9 cellular contexts compared by ENCODE assay signal in the genomic region with DNA sequence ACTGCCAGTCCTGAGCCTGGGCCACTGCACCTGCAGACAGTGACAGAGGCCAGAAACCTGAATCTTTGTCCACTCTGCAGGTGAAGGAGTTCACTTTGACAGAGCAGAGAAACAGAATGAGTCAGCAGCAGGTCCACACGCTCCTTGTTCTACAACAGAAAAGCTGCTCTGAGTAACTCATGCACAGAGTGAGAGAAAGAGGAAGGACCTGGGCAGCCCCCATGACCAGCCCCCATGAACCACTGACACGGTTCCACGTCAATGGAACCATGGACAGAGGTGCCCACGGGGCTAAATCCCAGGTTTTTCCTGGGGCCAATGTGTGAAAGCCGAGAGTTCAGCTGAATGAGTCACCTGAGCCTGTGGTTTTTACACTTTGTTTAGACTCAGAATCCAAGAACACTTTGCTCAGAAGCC. TPM values are rescaled to one million over a fixed set of nuclear protein-coding genes. Genes with fewer than 3 reads are reported as not detected.
A peak's percentile ranks its signal among the peaks of the same experiment; 100 is the strongest.
DNase-seq lines count a peak whose midpoint lies in the region; ATAC-seq and TF ChIP-seq lines count a peak whose summit lies in the region.
"Had no signal": no experiment of that assay in that cellular context is flagged by ENCODE, and none has a peak within 500 bp of the region (broad histone marks: within the 10 kb centered on the region; RNA-seq: fewer than 3 reads in every experiment).

No MANE protein-coding gene starts in this region.

- H3K27ac Mint-ChIP-seq in natural killer cell treated with Interleukin-12 subunit alpha and Interleukin-12 subunit beta and Interleukin-15 and Interleukin-18, amount 100 ng/mL, for 72 hours, result no peak overlapping the region
- H3K27ac Mint-ChIP-seq in CD8-positive, alpha-beta T cell, result no peak overlapping the region
- no peak overlapping the region for H3K27ac Mint-ChIP-seq in activated T-helper 2 cell treated with anti-CD3 and anti-CD28 coated beads, Interferon-gamma antibody, Interleukin-2, Interleukin-4, amounts not matched to agents 10 μg/mL and 5 μg/mL and 100 μg/mL, durations not matched to agents 14 hours and 24 hours and 36 hours

- H3K27me3 ChIP-seq in CD8-positive, alpha-beta T cell (ENCODE audit: insufficient read depth, low read length), result no peaks in the 10 kb centered on the region

- DNase-seq in NCI-H226, result peak; percentile 73
- no peak for DNase-seq in natural killer cell treated with Interleukin-12 subunit alpha and Interleukin-12 subunit beta and Interleukin-15 and Interleukin-18, amount 100 ng/mL, for 72 hours (ENCODE audit: low spot score)
- DNase-seq in SKM-1 (lab: John Stamatoyannopoulos, UW; ENCODE audit: unreplicated experiment), result no peak
- no peak for DNase-seq in CD8-positive, alpha-beta T cell
- no peak for DNase-seq in NCI-H82 (lab: John Stamatoyannopoulos, UW)
- no peak for DNase-seq in activated T-helper 2 cell treated with anti-CD3 and anti-CD28 coated beads, Interferon-gamma antibody, Interleukin-2, Interleukin-4, amounts not matched to agents 10 μg/mL and 5 μg/mL and 100 μg/mL, durations not matched to agents 14 hours and 24 hours and 36 hours (ENCODE audit: low spot score)
- DNase-seq: MV-4-11 had no signal

- no peak overlapping the region for H3K4me3 ChIP-seq in CD8-positive, alpha-beta T cell (ENCODE audit: low read depth, low read length)

- intact Hi-C loops in CD8-positive, alpha-beta T cell (cut with DNase I, micrococcal nuclease), result no loop called here
- intact Hi-C loops in activated T-helper 2 cell treated with anti-CD3 and anti-CD28 coated beads, Interferon-gamma antibody, Interleukin-2, Interleukin-4, amounts not matched to agents 10 μg/mL and 5 μg/mL and 100 μg/mL, durations not matched to agents 14 hours and 24 hours and 36 hours (cut with micrococcal nuclease), result no loop called here

- TF ChIP-seq CTCF in CD8-positive, alpha-beta T cell (IDR thresholded peaks at IDR 0.05), result no peak

- no peaks in the 10 kb centered on the region for H3K4me1 Mint-ChIP-seq in natural killer cell treated with Interleukin-12 subunit alpha and Interleukin-12 subunit beta and Interleukin-15 and Interleukin-18, amount 100 ng/mL, for 72 hours (ENCODE audit: low read depth in 2 of 2)
- H3K4me1 Mint-ChIP-seq in CD8-positive, alpha-beta T cell (ENCODE audit: low read depth), result no peaks in the 10 kb centered on the region
- H3K4me1 Mint-ChIP-seq in activated T-helper 2 cell treated with anti-CD3 and anti-CD28 coated beads, Interferon-gamma antibody, Interleukin-2, Interleukin-4, amounts not matched to agents 10 μg/mL and 5 μg/mL and 100 μg/mL, durations not matched to agents 14 hours and 24 hours and 36 hours (ENCODE audit: low read depth), result no peaks in the 10 kb centered on the region

- H3K4me1 ChIP-seq in CD8-positive, alpha-beta T cell (ENCODE audit: insufficient read depth, low read length), result no peaks in the 10 kb centered on the region

- CTCF ChIA-PET in CD8-positive, alpha-beta T cell (lab: Charles Lee), result no interaction called here

- H3K4me3 Mint-ChIP-seq in natural killer cell treated with Interleukin-12 subunit alpha and Interleukin-12 subunit beta and Interleukin-15 and Interleukin-18, amount 100 ng/mL, for 72 hours, result no peak overlapping the region
- no peak overlapping the region for H3K4me3 Mint-ChIP-seq in CD8-positive, alpha-beta T cell
- H3K4me3 Mint-ChIP-seq in activated T-helper 2 cell treated with anti-CD3 and anti-CD28 coated beads, Interferon-gamma antibody, Interleukin-2, Interleukin-4, amounts not matched to agents 10 μg/mL and 5 μg/mL and 100 μg/mL, durations not matched to agents 14 hours and 24 hours and 36 hours (ENCODE audit: low read depth), result no peak overlapping the region

- H3K36me3 ChIP-seq in CD8-positive, alpha-beta T cell (ENCODE audit: insufficient read depth, low read length), result no peaks in the 10 kb centered on the region

- POLR2A ChIA-PET in CD8-positive, alpha-beta T cell (lab: Charles Lee), result no interaction called here

- H3K27ac ChIP-seq in CD8-positive, alpha-beta T cell (ENCODE audit: low read depth, low read length), result no peak overlapping the region

- H3K9me3 ChIP-seq in CD8-positive, alpha-beta T cell (ENCODE audit: low read length), result no peaks in the 10 kb centered on the region

- no peaks in the 10 kb centered on the region for H3K9me3 Mint-ChIP-seq in natural killer cell treated with Interleukin-12 subunit alpha and Interleukin-12 subunit beta and Interleukin-15 and Interleukin-18, amount 100 ng/mL, for 72 hours
- no peaks in the 10 kb centered on the region for H3K9me3 Mint-ChIP-seq in CD8-positive, alpha-beta T cell
- no peaks in the 10 kb centered on the region for H3K9me3 Mint-ChIP-seq in activated T-helper 2 cell treated with anti-CD3 and anti-CD28 coated beads, Interferon-gamma antibody, Interleukin-2, Interleukin-4, amounts not matched to agents 10 μg/mL and 5 μg/mL and 100 μg/mL, durations not matched to agents 14 hours and 24 hours and 36 hours

- ATAC-seq in GM19023 (IDR thresholded peaks at IDR 0.05; ENCODE audit: unreplicated experiment) (peak; percentile 87), HG02623 (IDR thresholded peaks at IDR 0.05; ENCODE audit: unreplicated experiment) (peak; percentile 83)
- ATAC-seq in natural killer cell treated with Interleukin-12 subunit alpha and Interleukin-12 subunit beta and Interleukin-15 and Interleukin-18, amount 100 ng/mL, for 72 hours, result peak; percentile 63 to 64
- ATAC-seq in CD8-positive, alpha-beta T cell, result no peak

- H3K27me3 Mint-ChIP-seq in natural killer cell treated with Interleukin-12 subunit alpha and Interleukin-12 subunit beta and Interleukin-15 and Interleukin-18, amount 100 ng/mL, for 72 hours, result peaks cover 7 to 12% of the 10 kb centered on the region in 2 donors
- peaks cover 5% of the 10 kb centered on the region for H3K27me3 Mint-ChIP-seq in CD8-positive, alpha-beta T cell (ENCODE audit: low read depth)
- no peaks in the 10 kb centered on the region for H3K27me3 Mint-ChIP-seq in activated T-helper 2 cell treated with anti-CD3 and anti-CD28 coated beads, Interferon-gamma antibody, Interleukin-2, Interleukin-4, amounts not matched to agents 10 μg/mL and 5 μg/mL and 100 μg/mL, durations not matched to agents 14 hours and 24 hours and 36 hours (ENCODE audit: low read depth)

- H3K36me3 Mint-ChIP-seq in natural killer cell treated with Interleukin-12 subunit alpha and Interleukin-12 subunit beta and Interleukin-15 and Interleukin-18, amount 100 ng/mL, for 72 hours, result no peaks in the 10 kb centered on the region
- H3K36me3 Mint-ChIP-seq in CD8-positive, alpha-beta T cell, result no peaks in the 10 kb centered on the region
- H3K36me3 Mint-ChIP-seq in activated T-helper 2 cell treated with anti-CD3 and anti-CD28 coated beads, Interferon-gamma antibody, Interleukin-2, Interleukin-4, amounts not matched to agents 10 μg/mL and 5 μg/mL and 100 μg/mL, durations not matched to agents 14 hours and 24 hours and 36 hours (ENCODE audit: low read depth), result no peaks in the 10 kb centered on the region

RNA-seq across cellular contexts. Expression of gene CTBP2, which starts 40.8 kb away (rescaled TPM):
- total RNA-seq in natural killer cell treated with Interleukin-12 subunit alpha and Interleukin-12 subunit beta and Interleukin-15 and Interleukin-18, amount 100 ng/mL, for 72 hours, result 10 to 100 TPM; 61.3 to 76.4 TPM
- total RNA-seq in CD8-positive, alpha-beta T cell, result under 1 TPM; 0.38 to 0.78 TPM
- 0.41 and 0.48 TPM in 2 replicates for total RNA-seq in activated T-helper 2 cell treated with anti-CD3 and anti-CD28 coated beads, Interferon-gamma antibody, Interleukin-2, Interleukin-4, amounts not matched to agents 10 μg/mL and 5 μg/mL and 100 μg/mL, durations not matched to agents 14 hours and 24 hours and 36 hours

Comparison
In these comparisons a context has a peak if more than half of its experiments do, and no peak if none do; other contexts are left out.
1. RNA of gene CTBP2, which starts 40.8 kb away (total RNA-seq): 61.3 to 76.4 TPM in natural killer cell treated with Interleukin-12 subunit alpha and Interleukin-12 subunit beta and Interleukin-15 and Interleukin-18, amount 100 ng/mL, for 72 hours; 0.38 to 0.78 TPM in CD8-positive, alpha-beta T cell and 0.41 to 0.48 TPM in activated T-helper 2 cell treated with anti-CD3 and anti-CD28 coated beads, Interferon-gamma antibody, Interleukin-2, Interleukin-4, amounts not matched to agents 10 μg/mL and 5 μg/mL and 100 μg/mL, durations not matched to agents 14 hours and 24 hours and 36 hours; every median in the first group is over 10 times any median in the second.